8 cellular contexts compared by ENCODE assay signal in genomic region chr5:88883566-88884434, GRCh38. TPM values are rescaled to one million over a fixed set of nuclear protein-coding genes. Genes with fewer than 3 reads are reported as not detected.
DNase-seq lines count a peak whose midpoint lies in the region; ATAC-seq and TF ChIP-seq lines count a peak whose summit lies in the region.

No MANE protein-coding gene starts in this region.

- H3K4me1 Mint-ChIP-seq in activated T-cell treated with anti-CD3 and anti-CD28 coated beads, Interleukin-2, amount 50 U/mL, for 24 hours (ENCODE audit: low read depth) = peaks cover 20% of the 10 kb centered on the region

- H3K36me3 ChIP-seq in cardiac muscle cell = no peaks in the 10 kb centered on the region

- no peak for TF ChIP-seq CTCF in cardiac muscle cell (IDR thresholded peaks at IDR 0.05; ENCODE audit: low read depth, low read length)

- H3K27ac Mint-ChIP-seq in activated T-cell treated with anti-CD3 and anti-CD28 coated beads, Interleukin-2, amount 50 U/mL, for 24 hours = no peak overlapping the region

- H3K4me3 ChIP-seq in cardiac muscle cell = peak overlapping the region; percentile 75

- no peaks in the 10 kb centered on the region for H3K27me3 ChIP-seq in cardiac muscle cell

- no peaks in the 10 kb centered on the region for H3K36me3 Mint-ChIP-seq in activated T-cell treated with anti-CD3 and anti-CD28 coated beads, Interleukin-2, amount 50 U/mL, for 24 hours (ENCODE audit: low read depth)

- peak overlapping the region; percentile 80 for H3K4me3 Mint-ChIP-seq in activated T-cell treated with anti-CD3 and anti-CD28 coated beads, Interleukin-2, amount 50 U/mL, for 24 hours

- peak overlapping the region; percentile 70 for H3K27ac ChIP-seq in cardiac muscle cell

- H3K27me3 Mint-ChIP-seq in activated T-cell treated with anti-CD3 and anti-CD28 coated beads, Interleukin-2, amount 50 U/mL, for 24 hours = peaks cover 80% of the 10 kb centered on the region

- DNase-seq in activated T-cell treated with anti-CD3 and anti-CD28 coated beads, Interleukin-2, amount 50 U/mL, for 24 hours = peak; percentile 35
- DNase-seq in activated T-cell treated with anti-CD3 and anti-CD28 coated beads, Interleukin-2, amount 50 U/mL, for 1 hour = no peak
- DNase-seq in NCI-H82 (lab: John Stamatoyannopoulos, UW) (peak; percentile 53), amniotic epithelial cell (ENCODE audit: low read depth) (peak; percentile 63), cardiac muscle cell (ENCODE audit: low read depth in 1 of 2, low spot score in 1 of 2) (peak; percentile 88 to 89), nucleus accumbens (lab: John Stamatoyannopoulos, UW) (peak in 51 of 56 donors; percentile 2 to 82 (median 50)), DMS114 treated with DMSO at 0.1 percent for 48 hours (lab: John Stamatoyannopoulos, UW; ENCODE audit: unreplicated experiment) (no peak)

- peak; percentile 28 for ATAC-seq in HG02852 (IDR thresholded peaks at IDR 0.05; ENCODE audit: unreplicated experiment)

- H3K9me3 Mint-ChIP-seq in activated T-cell treated with anti-CD3 and anti-CD28 coated beads, Interleukin-2, amount 50 U/mL, for 24 hours = no peaks in the 10 kb centered on the region

- H3K9me3 ChIP-seq in cardiac muscle cell (ENCODE audit: low read depth) = no peaks in the 10 kb centered on the region

- peaks cover 14% of the 10 kb centered on the region for H3K4me1 ChIP-seq in cardiac muscle cell (ENCODE audit: low read depth)

RNA-seq across cellular contexts. Expression of gene MEF2C, which starts 0.8 kb away (rescaled TPM):
- total RNA-seq in cardiac muscle cell = 95.3 and 175 TPM in 2 replicates
- polyA plus RNA-seq in cardiac muscle cell = 107 and 137 TPM in 2 replicates

Comparison
In these comparisons a context has a peak if more than half of its experiments do, and no peak if none do; other contexts are left out.
1. DNase-seq: peak in activated T-cell treated with anti-CD3 and anti-CD28 coated beads, Interleukin-2, amount 50 U/mL, for 24 hours (single experiment), NCI-H82 (single experiment), amniotic epithelial cell (single experiment), cardiac muscle cell (2 of 2) and nucleus accumbens (51 of 56); none in activated T-cell treated with anti-CD3 and anti-CD28 coated beads, Interleukin-2, amount 50 U/mL, for 1 hour (single experiment) and DMS114 treated with DMSO at 0.1 percent for 48 hours (single experiment).